Comparison of ENCODE assay signal across 8 cellular contexts in the genomic region with DNA sequence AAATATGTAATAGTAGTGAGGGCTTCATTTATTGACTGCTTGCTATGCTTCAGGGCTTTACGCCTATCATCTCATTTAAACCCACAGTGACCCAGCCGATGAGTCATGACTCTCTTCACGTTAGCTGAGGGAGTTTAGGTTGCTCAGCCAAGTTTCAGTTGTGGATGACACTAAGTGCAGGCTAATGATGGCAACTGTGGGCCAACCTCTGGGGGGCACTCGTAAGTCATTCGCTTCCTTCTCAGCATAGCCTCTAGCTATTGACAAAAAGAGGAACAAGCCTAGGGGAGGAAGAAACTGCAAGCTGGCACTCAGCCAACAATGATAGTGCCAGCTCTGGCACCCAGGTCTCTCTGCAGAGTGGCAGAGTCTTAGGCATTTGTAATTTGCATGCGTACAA.
DNase-seq lines count a peak whose midpoint lies in the region; ATAC-seq and TF ChIP-seq lines count a peak whose summit lies in the region.

No MANE protein-coding gene starts in this region.

- H3K9me3 Mint-ChIP-seq in GM23338 (no peaks in the 10 kb centered on the region), neural progenitor cell (no peaks in the 10 kb centered on the region)

- no peak overlapping the region for H2BK15ac ChIP-seq in neuronal stem cell (ENCODE audit: low read length)

- no peak overlapping the region for H4K8ac ChIP-seq in neuronal stem cell (ENCODE audit: low read depth, low read length)

- no peaks in the 10 kb centered on the region for H3K27me3 Mint-ChIP-seq in GM23338 (ENCODE audit: insufficient read depth, low read depth, poor library complexity)
- H3K27me3 Mint-ChIP-seq in neural progenitor cell (ENCODE audit: insufficient read depth, low read depth), result no peaks in the 10 kb centered on the region

- no peak overlapping the region for H3K4me2 ChIP-seq in GM23338
- no peak overlapping the region for H3K4me2 ChIP-seq in neural progenitor cell
- no peak overlapping the region for H3K4me2 ChIP-seq in neuronal stem cell (ENCODE audit: insufficient read depth, low read length, poor library complexity, severe bottlenecking)

- H3K4ac ChIP-seq in neuronal stem cell (ENCODE audit: low read length), result no peak overlapping the region

- no peak overlapping the region for H3K4me3 ChIP-seq in GM23338
- H3K4me3 ChIP-seq in choroid plexus epithelial cell (ENCODE audit: low read depth, low read length), result no peak overlapping the region
- H3K4me3 ChIP-seq in neural progenitor cell, result no peak overlapping the region
- no peak overlapping the region for H3K4me3 ChIP-seq in neuronal stem cell (ENCODE audit: low read length in 2 of 2)

- H4K20me1 ChIP-seq in GM23338 (replicated peaks; ENCODE audit: insufficient read depth) (no peaks in the 10 kb centered on the region), neural progenitor cell (ENCODE audit: low read depth) (no peaks in the 10 kb centered on the region)

- H3K27ac ChIP-seq in GM23338 (ENCODE audit: low read depth) (no peak overlapping the region), neural progenitor cell (no peak overlapping the region), neuronal stem cell (replicated peaks; ENCODE audit: low read length) (no peak overlapping the region)

- H3K79me2 ChIP-seq in GM23338 (replicated peaks; ENCODE audit: insufficient read depth) (no peaks in the 10 kb centered on the region), neural progenitor cell (ENCODE audit: low read depth) (no peaks in the 10 kb centered on the region)

- H2BK120ac ChIP-seq in neuronal stem cell (ENCODE audit: low read depth, low read length), result no peak overlapping the region

- H3K23ac ChIP-seq in neuronal stem cell (ENCODE audit: low read depth, low read length, poor library complexity), result no peak overlapping the region

- no peak overlapping the region for H2BK12ac ChIP-seq in neuronal stem cell (ENCODE audit: low read length)

- no peak overlapping the region for H3K18ac ChIP-seq in neuronal stem cell (ENCODE audit: low read length)

- H3K79me1 ChIP-seq in neuronal stem cell (ENCODE audit: low read depth, low read length), result no peaks in the 10 kb centered on the region

- no peaks in the 10 kb centered on the region for H3K9me3 ChIP-seq in neural progenitor cell (ENCODE audit: low read depth)
- H3K9me3 ChIP-seq in neuronal stem cell (replicated peaks in 1 of 2; ENCODE audit: control insufficient read depth in 2 of 2, insufficient read depth in 1 of 2, low read depth in 1 of 2, low read length in 2 of 2), result no peaks in the 10 kb centered on the region

- DNase-seq in GM10248 (ENCODE audit: extremely low spot score), result peak; percentile 57
- peak; percentile 49 for DNase-seq in GM23338 (ENCODE audit: low spot score)
- DNase-seq in activated CD4-positive, alpha-beta T cell treated with anti-CD3 and anti-CD28 coated beads for 1 hour, result peak; percentile 16
- DNase-seq in choroid plexus epithelial cell (ENCODE audit: low read depth), result peak; percentile 69
- DNase-seq in neural progenitor cell (ENCODE audit: low spot score), result peak; percentile 43
- DNase-seq in neuronal stem cell (ENCODE audit: low spot score), result no peak
- DNase-seq in NCI-H1694 (lab: John Stamatoyannopoulos, UW), result no peak

- H3K36me3 Mint-ChIP-seq in GM23338 (ENCODE audit: low read depth) (no peaks in the 10 kb centered on the region), neural progenitor cell (peaks cover 2% of the 10 kb centered on the region)

- TF ChIP-seq CTCF in GM10248 (IDR thresholded peaks at IDR 0.05; ENCODE audit: control extremely low read depth, extremely low read depth, low read depth, missing control alignments), result peak; percentile 46
- TF ChIP-seq CTCF in GM23338 (conservative IDR thresholded peaks at IDR 0.05; ENCODE audit: low read depth in 2 of 2), result peak; percentile 29 to 68
- TF ChIP-seq CTCF in LNCAP (IDR thresholded peaks at IDR 0.05), result peak; percentile 24; the same call in 1 of the 2 replicates
- TF ChIP-seq CTCF in choroid plexus epithelial cell (conservative IDR thresholded peaks at IDR 0.05; ENCODE audit: low read depth, low read length), result peak; percentile 11
- peak; percentile 49 for TF ChIP-seq CTCF in neural progenitor cell (IDR thresholded peaks at IDR 0.05)

- no peak overlapping the region for H3K14ac ChIP-seq in neuronal stem cell (ENCODE audit: low read length)

- no peak overlapping the region for H2AK5ac ChIP-seq in neuronal stem cell (ENCODE audit: low read depth, low read length)

- H3K27me3 ChIP-seq in GM23338 (ENCODE audit: insufficient read depth) (no peaks in the 10 kb centered on the region), neural progenitor cell (no peaks in the 10 kb centered on the region), neuronal stem cell (ENCODE audit: control insufficient read depth in 3 of 3, insufficient read depth in 3 of 3, low read depth in 1 of 3, low read length in 3 of 3) (no peaks in the 10 kb centered on the region)

- no peak overlapping the region for H4K91ac ChIP-seq in neuronal stem cell (ENCODE audit: low read depth, low read length, poor library complexity)

- H2BK5ac ChIP-seq in neuronal stem cell (ENCODE audit: low read length), result no peak overlapping the region

- H3K4me1 ChIP-seq in GM23338 (ENCODE audit: insufficient read depth), result peaks cover 31% of the 10 kb centered on the region
- H3K4me1 ChIP-seq in neural progenitor cell, result no peaks in the 10 kb centered on the region
- H3K4me1 ChIP-seq in neuronal stem cell (ENCODE audit: control insufficient read depth in 2 of 2, insufficient read depth in 1 of 2, low read depth in 1 of 2, low read length in 2 of 2), result no peaks in the 10 kb centered on the region

- no peak overlapping the region for H3K4me3 Mint-ChIP-seq in GM23338
- no peak overlapping the region for H3K4me3 Mint-ChIP-seq in neural progenitor cell

- H3K27ac Mint-ChIP-seq in GM23338, result no peak overlapping the region
- no peak overlapping the region for H3K27ac Mint-ChIP-seq in neural progenitor cell

- peak; percentile 62 for ATAC-seq in GM23338

- H3F3A ChIP-seq in GM23338 (replicated peaks; ENCODE audit: low read depth), result no peaks in the 10 kb centered on the region
- H3F3A ChIP-seq in neural progenitor cell (ENCODE audit: low read depth), result no peaks in the 10 kb centered on the region

- H2AFZ ChIP-seq in GM23338 (no peak overlapping the region), neural progenitor cell (replicated peaks) (no peak overlapping the region), neuronal stem cell (ENCODE audit: low read length) (no peak overlapping the region)

- H3K4me1 Mint-ChIP-seq in GM23338 (peaks cover 39% of the 10 kb centered on the region), neural progenitor cell (peaks cover 29% of the 10 kb centered on the region)

- H3K9ac ChIP-seq in neural progenitor cell (no peak overlapping the region), neuronal stem cell (ENCODE audit: low read depth, low read length, poor library complexity) (no peak overlapping the region)

- POLR2A ChIA-PET in GM10248 (lab: Yijun Ruan, JAX), result interaction anchor here (1.0 kb wide), 1 partner anchor 12 kb away, joined by 3 read pairs; no protein-coding TSS in a partner anchor

- H3K9me2 ChIP-seq in GM23338 (ENCODE audit: insufficient read depth), result no peaks in the 10 kb centered on the region

- CTCF ChIA-PET in GM10248 (lab: Yijun Ruan, JAX), result interaction anchor here (0.6 to 4.2 kb wide), 11 partner anchors 11 to 114 kb away, joined by 3 to 21 read pairs (median 3); no protein-coding TSS in a partner anchor

- no CpG with 5 or more reads among the region's 6 CpGs for WGBS in neuronal stem cell (ENCODE audit: extremely low coverage in 2 of 2, insufficient read length in 2 of 2, insufficient replicate concordance in 1 of 2), 2 donors

- H3K36me3 ChIP-seq in GM23338 (ENCODE audit: insufficient read depth) (no peaks in the 10 kb centered on the region), neural progenitor cell (no peaks in the 10 kb centered on the region), neuronal stem cell (replicated peaks in 1 of 2; ENCODE audit: control insufficient read depth in 2 of 2, insufficient read depth in 2 of 2, low read length in 2 of 2) (no peaks in the 10 kb centered on the region)

TF ChIP-seq in GM23338, 12 proteins besides CTCF, POLR2A, EP300 and RAD21 (continues in another document):
- no peak for TF ChIP-seq STAT1 (IDR thresholded peaks at IDR 0.05; ENCODE audit: unreplicated experiment)

Comparison
In these comparisons a context has a peak if more than half of its experiments do, and no peak if none do; other contexts are left out.
1. DNase-seq: peak in GM10248 (single experiment), GM23338 (single experiment), activated CD4-positive, alpha-beta T cell treated with anti-CD3 and anti-CD28 coated beads for 1 hour (single experiment), choroid plexus epithelial cell (single experiment) and neural progenitor cell (single experiment); none in neuronal stem cell (single experiment) and NCI-H1694 (single experiment).
2. Peak in every context shown above with its lines, with median percentiles within 50 percentile points of each other: CTCF ChIP-seq.